ENCODE assay signal across 21 cellular contexts in the genomic region with DNA sequence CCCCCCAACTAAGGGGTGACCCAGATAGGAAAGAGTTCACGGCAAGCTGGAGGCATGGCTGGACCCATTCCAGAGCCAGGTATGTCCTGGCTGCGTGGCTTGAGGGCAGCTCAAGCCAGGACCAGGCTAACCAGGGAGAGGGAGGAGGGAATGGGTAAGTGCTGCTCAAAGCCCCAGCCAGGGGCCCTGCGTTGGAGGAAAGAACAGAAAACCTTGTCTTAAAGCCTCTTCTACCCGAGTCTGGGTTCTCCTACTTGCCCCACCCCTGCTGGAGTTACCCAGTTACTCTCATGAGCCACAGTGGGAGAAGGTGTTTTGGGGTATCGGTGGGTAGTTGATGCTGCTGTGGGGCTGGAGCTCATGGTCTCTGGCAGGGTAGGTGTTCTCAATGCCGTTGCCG. TPM values are rescaled to one million over a fixed set of nuclear protein-coding genes. Genes with fewer than 3 reads are reported as not detected.
DNase-seq lines count a peak whose midpoint lies in the region; ATAC-seq and TF ChIP-seq lines count a peak whose summit lies in the region.
"Had no signal": no experiment of that assay in that cellular context is flagged by ENCODE, and none has a peak within 500 bp of the region (broad histone marks: within the 10 kb centered on the region; RNA-seq: fewer than 3 reads in every experiment).

No MANE protein-coding gene starts in this region.

- H3K9ac ChIP-seq in HUES6 (ENCODE audit: low read length) = no peak overlapping the region
- H3K9ac ChIP-seq: BLaER1 had no signal

- peaks cover 6% of the 10 kb centered on the region for H3K27me3 Mint-ChIP-seq in activated naive CD8-positive, alpha-beta T cell
- H3K27me3 Mint-ChIP-seq in activated naive CD8-positive, alpha-beta T cell treated with anti-CD3 and anti-CD28 coated beads for 36 hours = peaks cover 15% of the 10 kb centered on the region
- H3K27me3 Mint-ChIP-seq in Caco-2 (ENCODE audit: insufficient read depth, unreplicated experiment) (no peaks in the 10 kb centered on the region), endothelial cell (ENCODE audit: unreplicated experiment) (peaks cover 30% of the 10 kb centered on the region)

- H3K4me1 ChIP-seq in Caco-2 (peaks cover 15% of the 10 kb centered on the region), HUES6 (ENCODE audit: control insufficient read depth, insufficient read depth, low read length) (peaks cover 14% of the 10 kb centered on the region)

- BruUV-seq in Caco-2 (replicated peaks; lab: Mats Ljungman, UMichigan) = no TSS peak

- peaks cover 2% of the 10 kb centered on the region for H3K36me3 Mint-ChIP-seq in activated naive CD8-positive, alpha-beta T cell
- no peaks in the 10 kb centered on the region for H3K36me3 Mint-ChIP-seq in activated naive CD8-positive, alpha-beta T cell treated with anti-CD3 and anti-CD28 coated beads for 36 hours
- H3K36me3 Mint-ChIP-seq in Caco-2 (ENCODE audit: insufficient read depth, unreplicated experiment) = peaks cover 91% of the 10 kb centered on the region
- peaks cover 62% of the 10 kb centered on the region for H3K36me3 Mint-ChIP-seq in endothelial cell (ENCODE audit: low read depth, unreplicated experiment)
- H3K36me3 Mint-ChIP-seq: CD4-positive, CD25-positive, alpha-beta regulatory T cell had no signal

- no peaks in the 10 kb centered on the region for H3K9me3 Mint-ChIP-seq in activated naive CD8-positive, alpha-beta T cell (ENCODE audit: low read depth)
- H3K9me3 Mint-ChIP-seq in activated naive CD8-positive, alpha-beta T cell treated with anti-CD3 and anti-CD28 coated beads for 36 hours = no peaks in the 10 kb centered on the region
- H3K9me3 Mint-ChIP-seq in Caco-2 (ENCODE audit: unreplicated experiment) (no peaks in the 10 kb centered on the region), endothelial cell (ENCODE audit: unreplicated experiment) (no peaks in the 10 kb centered on the region)
- H3K9me3 Mint-ChIP-seq: CD4-positive, CD25-positive, alpha-beta regulatory T cell had no signal

- H3K27me3 ChIP-seq in Caco-2 (replicated peaks; ENCODE audit: control insufficient read depth, insufficient read depth, low read length) (no peaks in the 10 kb centered on the region), HUES6 (ENCODE audit: control insufficient read depth, insufficient read depth, low read length) (no peaks in the 10 kb centered on the region)
- H3K27me3 ChIP-seq: BLaER1 had no signal

- no peak for TF ChIP-seq CTCF in Caco-2 (IDR thresholded peaks at IDR 0.05; ENCODE audit: insufficient read depth in 1 of 2, low read depth in 1 of 2, low read length in 1 of 2, severe bottlenecking in 1 of 2, unreplicated experiment in 1 of 2)
- no peak for TF ChIP-seq CTCF in endothelial cell (IDR thresholded peaks at IDR 0.05; ENCODE audit: unreplicated experiment)

- H3K4me1 Mint-ChIP-seq in activated naive CD8-positive, alpha-beta T cell (ENCODE audit: low read depth) = peaks cover 32% of the 10 kb centered on the region
- H3K4me1 Mint-ChIP-seq in activated naive CD8-positive, alpha-beta T cell treated with anti-CD3 and anti-CD28 coated beads for 36 hours = peaks cover 27% of the 10 kb centered on the region
- peaks cover 42% of the 10 kb centered on the region for H3K4me1 Mint-ChIP-seq in Caco-2 (ENCODE audit: low read depth, unreplicated experiment)
- peaks cover 66% of the 10 kb centered on the region for H3K4me1 Mint-ChIP-seq in endothelial cell (ENCODE audit: unreplicated experiment)

- H3K4me3 Mint-ChIP-seq in activated naive CD8-positive, alpha-beta T cell = no peak overlapping the region
- H3K4me3 Mint-ChIP-seq in activated naive CD8-positive, alpha-beta T cell treated with anti-CD3 and anti-CD28 coated beads for 36 hours = no peak overlapping the region
- H3K4me3 Mint-ChIP-seq in Caco-2 (ENCODE audit: unreplicated experiment) (no peak overlapping the region), endothelial cell (ENCODE audit: unreplicated experiment) (no peak overlapping the region)

- peaks cover 1% of the 10 kb centered on the region; the same call in 1 of the 2 replicates for H3K36me3 ChIP-seq in Caco-2 (ENCODE audit: control insufficient read depth, insufficient read depth, low read length)
- peaks cover 86% of the 10 kb centered on the region for H3K36me3 ChIP-seq in HUES6 (ENCODE audit: control insufficient read depth, insufficient read depth, low read length)

- H3K4me3 ChIP-seq in Caco-2 (ENCODE audit: low read depth, low read length) (no peak overlapping the region), HUES6 (ENCODE audit: low read depth, low read length) (no peak overlapping the region)
- H3K4me3 ChIP-seq: BLaER1, GM12878, PC-9 had no signal

- intact Hi-C loops in Caco-2 (cut with micrococcal nuclease; ENCODE audit: unreplicated experiment) = loop anchor here (5.0 kb wide), 1 partner anchor 632 kb away; no protein-coding TSS in a partner anchor

- CTCF ChIA-PET in Caco-2 (lab: Charles Lee) = interaction anchor here (0.6 to 1.3 kb wide), 3 partner anchors 27 to 147 kb away, joined by 3 to 6 read pairs (median 4); no protein-coding TSS in a partner anchor

- POLR2A ChIA-PET in Caco-2 (lab: Charles Lee) = interaction anchor here (0.5 kb wide), 1 partner anchor 151 kb away, joined by 5 read pairs; no protein-coding TSS in a partner anchor

- no peaks in the 10 kb centered on the region for H3K9me3 ChIP-seq in Caco-2
- no peaks in the 10 kb centered on the region for H3K9me3 ChIP-seq in HUES6 (ENCODE audit: control insufficient read depth, insufficient read depth, low read depth, low read length)
- H3K9me3 ChIP-seq: BLaER1 had no signal

- ATAC-seq in SK-N-SH treated with all-trans-retinoic acid at 6 μM for 48 hours = no peak
- ATAC-seq: GM12878 had no signal

- H3K27ac Mint-ChIP-seq in activated naive CD8-positive, alpha-beta T cell = peak overlapping the region; percentile 3
- no peak overlapping the region for H3K27ac Mint-ChIP-seq in activated naive CD8-positive, alpha-beta T cell treated with anti-CD3 and anti-CD28 coated beads for 36 hours
- H3K27ac Mint-ChIP-seq in Caco-2 (ENCODE audit: unreplicated experiment) = peak overlapping the region; percentile 21
- H3K27ac Mint-ChIP-seq in endothelial cell (ENCODE audit: unreplicated experiment) = peak overlapping the region; percentile 48

- DNase-seq in activated naive CD8-positive, alpha-beta T cell treated with anti-CD3 and anti-CD28 coated beads for 36 hours = no peak
- DNase-seq in Caco-2 (no peak), endothelial cell (ENCODE audit: low spot score) (no peak), NCI-H748 treated with DMSO at 0.1 percent for 48 hours (lab: John Stamatoyannopoulos, UW) (no peak)
- no peak for DNase-seq in central memory CD4-positive, alpha-beta T cell
- DNase-seq: DMS53, GDM1, KG1, NCI-H2029, NCI-H446 treated with DMSO at 0.1 percent for 48 hours, NCI-H526, PC-9, RPMI8226, SHP77 had no signal

- 0 out of 2 replicates have a peak overlapping the region, but pooled peaks have one; percentile 19 for H3K27ac ChIP-seq in HUES6 (ENCODE audit: low read depth, low read length)
- H3K27ac ChIP-seq: BLaER1, HL-60, PC-9 had no signal

TF ChIP-seq in SK-N-SH treated with all-trans-retinoic acid at 6 μM for 48 hours, 23 proteins besides CTCF, POLR2A, EP300 and RAD21 (continues in another document):
- TF ChIP-seq BACH2 (CRISPR knock-in tag; IDR thresholded peaks at IDR 0.05; ENCODE audit: borderline replicate concordance) (no peak), ZNF70 (CRISPR knock-in tag; IDR thresholded peaks at IDR 0.05) (no peak), CSDC2 (CRISPR knock-in tag; IDR thresholded peaks at IDR 0.05) (no peak), OSR1 (CRISPR knock-in tag; IDR thresholded peaks at IDR 0.05) (no peak), ISL1 (CRISPR knock-in tag; IDR thresholded peaks at IDR 0.05) (no peak), ZNF565 (CRISPR knock-in tag; conservative IDR thresholded peaks at IDR 0.05; ENCODE audit: low read depth) (no peak), RARB (CRISPR knock-in tag; IDR thresholded peaks at IDR 0.05) (no peak)
- TF ChIP-seq, protein P1, sequence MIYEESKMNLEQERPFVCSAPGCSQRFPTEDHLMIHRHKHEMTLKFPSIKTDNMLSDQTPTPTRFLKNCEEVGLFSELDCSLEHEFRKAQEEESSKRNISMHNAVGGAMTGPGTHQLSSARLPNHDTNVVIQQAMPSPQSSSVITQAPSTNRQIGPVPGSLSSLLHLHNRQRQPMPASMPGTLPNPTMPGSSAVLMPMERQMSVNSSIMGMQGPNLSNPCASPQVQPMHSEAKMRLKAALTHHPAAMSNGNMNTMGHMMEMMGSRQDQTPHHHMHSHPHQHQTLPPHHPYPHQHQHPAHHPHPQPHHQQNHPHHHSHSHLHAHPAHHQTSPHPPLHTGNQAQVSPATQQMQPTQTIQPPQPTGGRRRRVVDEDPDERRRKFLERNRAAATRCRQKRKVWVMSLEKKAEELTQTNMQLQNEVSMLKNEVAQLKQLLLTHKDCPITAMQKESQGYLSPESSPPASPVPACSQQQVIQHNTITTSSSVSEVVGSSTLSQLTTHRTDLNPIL (CRISPR knock-in tag; IDR thresholded peaks at IDR 0.05; ENCODE audit: low read depth) = no peak
- TF ChIP-seq, protein P2, sequence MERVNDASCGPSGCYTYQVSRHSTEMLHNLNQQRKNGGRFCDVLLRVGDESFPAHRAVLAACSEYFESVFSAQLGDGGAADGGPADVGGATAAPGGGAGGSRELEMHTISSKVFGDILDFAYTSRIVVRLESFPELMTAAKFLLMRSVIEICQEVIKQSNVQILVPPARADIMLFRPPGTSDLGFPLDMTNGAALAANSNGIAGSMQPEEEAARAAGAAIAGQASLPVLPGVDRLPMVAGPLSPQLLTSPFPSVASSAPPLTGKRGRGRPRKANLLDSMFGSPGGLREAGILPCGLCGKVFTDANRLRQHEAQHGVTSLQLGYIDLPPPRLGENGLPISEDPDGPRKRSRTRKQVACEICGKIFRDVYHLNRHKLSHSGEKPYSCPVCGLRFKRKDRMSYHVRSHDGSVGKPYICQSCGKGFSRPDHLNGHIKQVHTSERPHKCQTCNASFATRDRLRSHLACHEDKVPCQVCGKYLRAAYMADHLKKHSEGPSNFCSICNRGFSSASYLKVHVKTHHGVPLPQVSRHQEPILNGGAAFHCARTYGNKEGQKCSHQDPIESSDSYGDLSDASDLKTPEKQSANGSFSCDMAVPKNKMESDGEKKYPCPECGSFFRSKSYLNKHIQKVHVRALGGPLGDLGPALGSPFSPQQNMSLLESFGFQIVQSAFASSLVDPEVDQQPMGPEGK (CRISPR knock-in tag; IDR thresholded peaks at IDR 0.05; ENCODE audit: borderline replicate concordance) = no peak

RNA-seq across cellular contexts. Expression of gene PODXL, which starts 47.3 kb away (rescaled TPM):
- under 1 TPM; 0.70 to 0.88 TPM for total RNA-seq in activated naive CD8-positive, alpha-beta T cell treated with anti-CD3 and anti-CD28 coated beads for 36 hours
- 243 and 278 TPM in 2 replicates for total RNA-seq in Caco-2 (2022)
- total RNA-seq in endothelial cell (ENCODE audit: unreplicated experiment) = 302 TPM

Comparison
In these comparisons a context has a peak if more than half of its experiments do, and no peak if none do; other contexts are left out.
1. RNA of gene PODXL, which starts 47.3 kb away (total RNA-seq): 302 TPM in endothelial cell (single experiment) and 243 to 278 TPM in Caco-2; 0.70 to 0.88 TPM in activated naive CD8-positive, alpha-beta T cell treated with anti-CD3 and anti-CD28 coated beads for 36 hours; every median in the first group is over 100 times any median in the second.